21 cellular contexts compared by ENCODE assay signal in genomic region chr6:25709761-25710160, GRCh38. TPM values are rescaled to one million over a fixed set of nuclear protein-coding genes. Genes with fewer than 3 reads are reported as not detected.
A peak's percentile ranks its signal among the peaks of the same experiment; 100 is the strongest.
DNase-seq lines count a peak whose midpoint lies in the region; ATAC-seq, FAIRE-seq and TF ChIP-seq lines count a peak whose summit lies in the region.
"Had no signal": no experiment of that assay in that cellular context is flagged by ENCODE, and none has a peak within 500 bp of the region (broad histone marks: within the 10 kb centered on the region; RNA-seq: fewer than 3 reads in every experiment).

No MANE protein-coding gene starts in this region.

- intact Hi-C loops in K562 (cut with micrococcal nuclease) (loop anchor here (10.0 kb wide), 1 partner anchor 435 kb away; the partner anchor contains the start of gene CARMIL1), head of caudate nucleus (cut with DNase I) (no loop called here)

- H3K4ac ChIP-seq in H9 (ENCODE audit: low read depth, low read length) = no peak overlapping the region
- no peak overlapping the region for H3K4ac ChIP-seq in mesendoderm (ENCODE audit: low read depth, low read length)

- no TSS peak for BruUV-seq in K562 (replicated peaks; lab: Mats Ljungman, UMichigan)

- H3K9me3 Mint-ChIP-seq in GM23338 = no peaks in the 10 kb centered on the region
- no peaks in the 10 kb centered on the region for H3K9me3 Mint-ChIP-seq in H9
- H3K9me3 Mint-ChIP-seq: CD4-positive, alpha-beta T cell had no signal

- no peaks in the 10 kb centered on the region for H3K9me1 ChIP-seq in K562 (ENCODE audit: control insufficient read depth, insufficient read depth, low read length)

- H3K23ac ChIP-seq in H9 (ENCODE audit: insufficient read length, low read depth, low read length) = no peak overlapping the region
- no peak overlapping the region for H3K23ac ChIP-seq in mesendoderm (ENCODE audit: low read length)

- H3K9ac ChIP-seq in H9 (ENCODE audit: extremely low read depth, insufficient read length, low read length) = no peak overlapping the region
- H3K9ac ChIP-seq in K562 (ENCODE audit: insufficient read depth in 1 of 2, low read depth in 2 of 2, low read length in 2 of 2) = no peak overlapping the region
- H3K9ac ChIP-seq in mesendoderm (ENCODE audit: low read length) = no peak overlapping the region
- H3K9ac ChIP-seq: KMS-11 had no signal

- H2AK5ac ChIP-seq in H9 (ENCODE audit: insufficient read length, low read length) = no peak overlapping the region
- no peak overlapping the region for H2AK5ac ChIP-seq in mesendoderm (ENCODE audit: low read length)

- no peak overlapping the region for H2BK12ac ChIP-seq in H9 (ENCODE audit: insufficient read length, low read depth, low read length)

- no CpG with 5 or more reads among the region's 10 CpGs for WGBS in H9 (ENCODE audit: extremely low coverage, insufficient read length, low lambda C conversion rate)
- WGBS in K562 (ENCODE audit: insufficient coverage, low coverage, missing lambda C conversion rate) = 16% methylated on average over 10 of the region's 10 CpGs
- WGBS in mesendoderm (ENCODE audit: extremely low coverage, insufficient coverage, low lambda C conversion rate) = no CpG with 5 or more reads among the region's 10 CpGs

- no peak overlapping the region for H3K14ac ChIP-seq in H9 (ENCODE audit: insufficient read depth, low read length)

- H4K5ac ChIP-seq in H9 (ENCODE audit: insufficient read length, low read depth, low read length) (no peak overlapping the region), mesendoderm (ENCODE audit: low read length) (no peak overlapping the region)

- H3K4me3 ChIP-seq in GM23338 (no peak overlapping the region), K562 (no peak overlapping the region), mesendoderm (ENCODE audit: low read length) (no peak overlapping the region), BE2C (ENCODE audit: low read depth, low read length) (no peak overlapping the region)

- H3K36me3 Mint-ChIP-seq in GM23338 (ENCODE audit: low read depth) = no peaks in the 10 kb centered on the region
- no peaks in the 10 kb centered on the region for H3K36me3 Mint-ChIP-seq in H9 (ENCODE audit: insufficient read depth in 1 of 3, low read depth in 3 of 3)

- H3K4me3 Mint-ChIP-seq in GM23338 = no peak overlapping the region
- no peak overlapping the region for H3K4me3 Mint-ChIP-seq in H9
- H3K4me3 Mint-ChIP-seq: CD4-positive, alpha-beta T cell; HFFc6 had no signal

- ATAC-seq in GM23338 (peak; percentile 85), K562 (peak; percentile 81)
- ATAC-seq: HCT116 had no signal

- DNase-seq in GM23338 (ENCODE audit: low spot score) = peak; percentile 57
- DNase-seq in H9 = no peak
- DNase-seq in K562 (ENCODE audit: extremely low read depth in 1 of 4, low spot score in 3 of 4) = no peak
- peak; percentile 16 for DNase-seq in mesendoderm
- no peak for DNase-seq in 8988T
- no peak for DNase-seq in head of caudate nucleus
- DNase-seq in BE2C = no peak
- DNase-seq: ACHN; Caco-2; CD4-positive, alpha-beta T cell; HFFc6 had no signal

- no peak overlapping the region for H3K27ac ChIP-seq in GM23338 (ENCODE audit: low read depth)
- no peak overlapping the region for H3K27ac ChIP-seq in H9 (ENCODE audit: insufficient read length, low read depth, low read length)
- H3K27ac ChIP-seq in K562 (ENCODE audit: extremely low read depth, low read depth, low read length) = no peak overlapping the region
- H3K27ac ChIP-seq in mesendoderm (ENCODE audit: low read depth, low read length) = no peak overlapping the region
- H3K27ac ChIP-seq: C4-2B, KMS-11 had no signal

- H2BK15ac ChIP-seq in H9 (ENCODE audit: low read depth, low read length) = no peak overlapping the region
- H2BK15ac ChIP-seq in mesendoderm (replicated peaks; ENCODE audit: low read depth) = no peak overlapping the region

- TF ChIP-seq RAD21 in K562 (CRISPR knock-in tag; conservative IDR thresholded peaks at IDR 0.05 in 1 of 2, IDR thresholded peaks at IDR 0.05 in 1 of 2) = no peak

- H2AFZ ChIP-seq in GM23338 (peak overlapping the region; percentile 14), H9 (ENCODE audit: low read length) (no peak overlapping the region), K562 (ENCODE audit: low read depth, low read length) (peak overlapping the region; percentile 68; the same call in 1 of the 2 replicates)

- H3K9me2 ChIP-seq in GM23338 (ENCODE audit: insufficient read depth) = no peaks in the 10 kb centered on the region

- H3K27ac Mint-ChIP-seq in GM23338 (no peak overlapping the region), H9 (no peak overlapping the region)
- H3K27ac Mint-ChIP-seq: CD4-positive, alpha-beta T cell; HFFc6 had no signal

- H4K91ac ChIP-seq in H9 (ENCODE audit: insufficient read length, low read depth, low read length) = no peak overlapping the region

- no peak for TF ChIP-seq POLR2A in K562 (conservative IDR thresholded peaks at IDR 0.05)

- no peak overlapping the region for H3T11ph ChIP-seq in H9 (ENCODE audit: low read length)

- H2BK120ac ChIP-seq in H9 (ENCODE audit: low read depth, low read length, poor library complexity, severe bottlenecking) = no peak overlapping the region
- no peak overlapping the region for H2BK120ac ChIP-seq in mesendoderm (ENCODE audit: low read depth, low read length)

- H3K27me3 ChIP-seq in GM23338 (ENCODE audit: insufficient read depth) (no peaks in the 10 kb centered on the region), H9 (ENCODE audit: insufficient read depth, low read length) (no peaks in the 10 kb centered on the region), K562 (ENCODE audit: control insufficient read depth in 2 of 2, insufficient read depth in 2 of 2, low read length in 2 of 2) (peaks cover 3 to 13% of the 10 kb centered on the region in 2 experiments), mesendoderm (ENCODE audit: insufficient read depth, low read length, poor library complexity) (no peaks in the 10 kb centered on the region), BE2C (no peaks in the 10 kb centered on the region)

- H3K79me1 ChIP-seq in H9 (ENCODE audit: insufficient read depth, low read depth, low read length, poor library complexity, severe bottlenecking) (no peaks in the 10 kb centered on the region), mesendoderm (ENCODE audit: low read length) (no peaks in the 10 kb centered on the region)

- H2BK5ac ChIP-seq in H9 (ENCODE audit: insufficient read length, low read length) (no peak overlapping the region), mesendoderm (ENCODE audit: low read length) (no peak overlapping the region)

- H3K27me3 Mint-ChIP-seq in GM23338 (ENCODE audit: insufficient read depth, low read depth, poor library complexity) = no peaks in the 10 kb centered on the region
- peaks cover 1% of the 10 kb centered on the region; the same call in 1 of the 2 replicates for H3K27me3 Mint-ChIP-seq in H9 (ENCODE audit: low read depth)

- H3K4me2 ChIP-seq in GM23338 (no peak overlapping the region), H9 (ENCODE audit: insufficient read depth, insufficient read length, low read length) (no peak overlapping the region), K562 (ENCODE audit: insufficient read depth, low read length) (no peak overlapping the region; the same call in 1 of the 2 replicates), mesendoderm (ENCODE audit: low read length) (no peak overlapping the region)
- H3K4me2 ChIP-seq: KMS-11 had no signal

- no peak overlapping the region for H2BK20ac ChIP-seq in H9 (ENCODE audit: low read depth, low read length, poor library complexity, severe bottlenecking)

- no peak overlapping the region for H4K8ac ChIP-seq in H9 (replicated peaks; ENCODE audit: insufficient read length, low read depth, low read length)
- no peak overlapping the region for H4K8ac ChIP-seq in mesendoderm (ENCODE audit: low read depth, low read length)

- no peak for TF ChIP-seq EP300 in K562 (IDR thresholded peaks at IDR 0.05; ENCODE audit: low read length)

- H3K4me1 ChIP-seq in GM23338 (ENCODE audit: insufficient read depth) = no peaks in the 10 kb centered on the region
- no peaks in the 10 kb centered on the region for H3K4me1 ChIP-seq in H9 (ENCODE audit: insufficient read depth, low read length)
- no peaks in the 10 kb centered on the region for H3K4me1 ChIP-seq in K562 (replicated peaks in 1 of 2; ENCODE audit: control insufficient read depth in 2 of 2, insufficient read depth in 2 of 2, low read length in 2 of 2)
- no peaks in the 10 kb centered on the region for H3K4me1 ChIP-seq in mesendoderm (ENCODE audit: control insufficient read depth, low read depth, low read length)
- peaks cover 6% of the 10 kb centered on the region; the same call in 1 of the 2 replicates for H3K4me1 ChIP-seq in BE2C
- H3K4me1 ChIP-seq: Caco-2 had no signal

- in situ Hi-C loops in K562 (cut with MboI) = no loop called here

- H3K79me2 ChIP-seq in GM23338 (replicated peaks; ENCODE audit: insufficient read depth) (no peaks in the 10 kb centered on the region), H9 (ENCODE audit: insufficient read depth, low read length) (no peaks in the 10 kb centered on the region), K562 (ENCODE audit: control insufficient read depth, insufficient read depth, low read length) (no peaks in the 10 kb centered on the region), mesendoderm (ENCODE audit: control insufficient read depth, insufficient read depth, low read length) (no peaks in the 10 kb centered on the region)

- POLR2A ChIA-PET in K562 (lab: Yijun Ruan, JAX) = interaction anchor here (0.7 to 1.7 kb wide), 3 partner anchors 14 to 272 kb away, joined by 3 read pairs; no protein-coding TSS in a partner anchor

- H4K20me1 ChIP-seq in GM23338 (replicated peaks; ENCODE audit: insufficient read depth) (no peaks in the 10 kb centered on the region), H9 (ENCODE audit: control insufficient read depth, insufficient read depth, insufficient read length) (no peaks in the 10 kb centered on the region), K562 (replicated peaks; ENCODE audit: control insufficient read depth, insufficient read depth, low read length) (no peaks in the 10 kb centered on the region)

- H3K9me3 ChIP-seq in H9 (ENCODE audit: control insufficient read depth, low read depth, low read length) (no peaks in the 10 kb centered on the region), K562 (replicated peaks; ENCODE audit: control insufficient read depth, insufficient read depth, low read depth, low read length) (no peaks in the 10 kb centered on the region), BE2C (0 out of 2 replicates have a peak, but pooled peaks cover 2% of the 10 kb centered on the region)
- H3K9me3 ChIP-seq: Caco-2 had no signal

- peak; percentile 42 for FAIRE-seq in K562 (lab: Jason Lieb, UNC)
- FAIRE-seq: A204.1, D721Med, G401.6, GM12892, GM18507 had no signal

- H3K36me3 ChIP-seq in GM23338 (ENCODE audit: insufficient read depth) (no peaks in the 10 kb centered on the region), K562 (ENCODE audit: control insufficient read depth, insufficient read depth, low read length) (no peaks in the 10 kb centered on the region), mesendoderm (ENCODE audit: control insufficient read depth, insufficient read depth, low read length) (no peaks in the 10 kb centered on the region), BE2C (no peaks in the 10 kb centered on the region)

- H3K56ac ChIP-seq in H9 (ENCODE audit: insufficient read length, low read depth, low read length) (no peak overlapping the region), mesendoderm (ENCODE audit: low read length) (no peak overlapping the region)

- H3K18ac ChIP-seq in H9 (ENCODE audit: insufficient read length, low read depth, low read length) = no peak overlapping the region
- H3K18ac ChIP-seq in mesendoderm (ENCODE audit: low read length) = no peak overlapping the region

- no peaks in the 10 kb centered on the region for H3F3A ChIP-seq in GM23338 (replicated peaks; ENCODE audit: low read depth)

- TF ChIP-seq CTCF in GM23338 (conservative IDR thresholded peaks at IDR 0.05; ENCODE audit: low read depth in 2 of 2) = peak in 1 of 2 experiments; percentile 30; a peak in 1 of 4 replicates
- TF ChIP-seq CTCF in H9 (conservative IDR thresholded peaks at IDR 0.05) = peak; percentile 41; the same call in 2 of the 3 replicates
- peak in 2 of 3 experiments; percentile 12 to 37; a peak in 1 of 6 replicates for TF ChIP-seq CTCF in K562 (IDR thresholded peaks at IDR 0.05 in 2 of 3, conservative IDR thresholded peaks at IDR 0.05 in 1 of 3; ENCODE audit: insufficient read depth in 2 of 3, low read depth in 1 of 3, low read length in 3 of 3)
- TF ChIP-seq CTCF in BE2C (IDR thresholded peaks at IDR 0.05; ENCODE audit: low read depth, low read length) = no peak

- H3K23me2 ChIP-seq in H9 (ENCODE audit: insufficient read length, low read depth, low read length, poor library complexity, severe bottlenecking) = no peaks in the 10 kb centered on the region

- CTCF ChIA-PET in K562 (lab: Yijun Ruan, JAX; ENCODE audit: low intra/inter-chr PET ratio) = no interaction called here

- H3K4me1 Mint-ChIP-seq in GM23338 = no peaks in the 10 kb centered on the region
- no peaks in the 10 kb centered on the region for H3K4me1 Mint-ChIP-seq in H9

RNA-seq across cellular contexts. Expression of gene SLC17A4, which starts 44.8 kb away (rescaled TPM):
- total RNA-seq in GM23338 (2014; rRNA removed; shearing (Covaris generic)) = not detected in 2 replicates
- polyA plus RNA-seq in GM23338 (2016; fragmentation: Nextera tagmentation; extraction: Ambion mirVana) (not detected in 2 replicates), K562 (2011; rRNA removed) (not detected in 2 replicates), K562 (2014; fragmentation: Illumina TruSeq; extraction: Trizol) (not detected in 2 replicates), K562 (2014; fragmentation: Nextera tagmentation; extraction: Ambion mirVana) (not detected), K562 (2014; rRNA removed) (not detected in 2 replicates)
- total RNA-seq in H9 (2021) (not detected in 2 replicates), K562 (2014; rRNA removed) (not detected in 2 replicates), K562 (2014; rRNA removed; fragmentation: Illumina TruSeq; extraction: Trizol) (not detected in 2 replicates), K562 (2015; rRNA removed; fragmentation: Illumina TruSeq; extraction: Trizol) (not detected in 2 replicates), K562 (2021) (not detected in 2 replicates)
- total RNA-seq in K562 (2011; cell fraction: chromatin; rRNA removed; ENCODE audit: low replicate concordance) = not detected in 2 replicates
- total RNA-seq in K562 (2011; cell fraction: nucleolus; rRNA removed) = not detected in 2 replicates
- total RNA-seq in K562 (2011; cell fraction: nucleoplasm; rRNA removed) = not detected in 2 replicates
- polyA plus RNA-seq in K562 (2011; cell fraction: cytosol; rRNA removed) = not detected in 2 replicates
- polyA plus RNA-seq in K562 (2011; cell fraction: nucleus; rRNA removed) = not detected in 2 replicates
- polyA plus RNA-seq in K562 (2012) = not detected in 2 replicates
- not detected in 2 replicates for polyA minus RNA-seq in K562 (2011; rRNA and poly(A)+ RNA removed)
- polyA minus RNA-seq in K562 (2011; cell fraction: cytosol; rRNA and poly(A)+ RNA removed) = not detected in 2 replicates
- polyA minus RNA-seq in K562 (2011; cell fraction: nucleus; rRNA and poly(A)+ RNA removed) = not detected in 2 replicates
- not detected for polyA plus RNA-seq in mesendoderm (2013, experiment 1 of 2)
- not detected for polyA plus RNA-seq in mesendoderm (2013, experiment 2 of 2)
- polyA plus RNA-seq in BE2C (2012; ENCODE audit: insufficient read depth, insufficient read length, low read depth) = not detected
- total RNA-seq: CD4-positive, alpha-beta T cell; H4; HFFc6 had no signal
- polyA plus RNA-seq: BJ had no signal

RNA-seq across cellular contexts. Expression of gene SCGN, which starts 57.7 kb away (rescaled TPM):
- not detected in 2 replicates for total RNA-seq in GM23338 (2014; rRNA removed; shearing (Covaris generic))
- polyA plus RNA-seq in GM23338 (2016; fragmentation: Nextera tagmentation; extraction: Ambion mirVana) = not detected in 2 replicates
- not detected in 2 replicates for total RNA-seq in H9 (2021)
- total RNA-seq in K562 (2011; cell fraction: chromatin; rRNA removed; ENCODE audit: low replicate concordance) = not detected in 2 replicates
- total RNA-seq in K562 (2011; cell fraction: nucleolus; rRNA removed) = not detected in 2 replicates
- total RNA-seq in K562 (2011; cell fraction: nucleoplasm; rRNA removed) = not detected in 2 replicates
- not detected in 2 replicates for total RNA-seq in K562 (2014; rRNA removed)
- total RNA-seq in K562 (2014; rRNA removed; fragmentation: Illumina TruSeq; extraction: Trizol) = not detected in 2 replicates
- total RNA-seq in K562 (2015; rRNA removed; fragmentation: Illumina TruSeq; extraction: Trizol) = not detected in 2 replicates
- total RNA-seq in K562 (2021) = not detected in 2 replicates
- 0.09 TPM in 1 of 2 replicates, not detected in the other for polyA plus RNA-seq in K562 (2011; rRNA removed)
- polyA plus RNA-seq in K562 (2011; cell fraction: cytosol; rRNA removed) = not detected in 2 replicates
- not detected in 2 replicates for polyA plus RNA-seq in K562 (2011; cell fraction: nucleus; rRNA removed)
- polyA plus RNA-seq in K562 (2012) = 0.11 TPM in 1 of 2 replicates, not detected in the other
- not detected in 2 replicates for polyA plus RNA-seq in K562 (2014; fragmentation: Illumina TruSeq; extraction: Trizol)
- not detected for polyA plus RNA-seq in K562 (2014; fragmentation: Nextera tagmentation; extraction: Ambion mirVana)
- polyA plus RNA-seq in K562 (2014; rRNA removed) = not detected in 2 replicates
- polyA minus RNA-seq in K562 (2011; rRNA and poly(A)+ RNA removed) = not detected in 2 replicates
- not detected in 2 replicates for polyA minus RNA-seq in K562 (2011; cell fraction: cytosol; rRNA and poly(A)+ RNA removed)
- not detected in 2 replicates for polyA minus RNA-seq in K562 (2011; cell fraction: nucleus; rRNA and poly(A)+ RNA removed)
- polyA plus RNA-seq in mesendoderm (2013, experiment 1 of 2) = not detected
- polyA plus RNA-seq in mesendoderm (2013, experiment 2 of 2) = not detected
- 0.51 TPM for polyA plus RNA-seq in BE2C (2012; ENCODE audit: insufficient read depth, insufficient read length, low read depth)
- total RNA-seq: CD4-positive, alpha-beta T cell; H4; HFFc6 had no signal
- polyA plus RNA-seq: BJ had no signal

Comparison
In these comparisons a context has a peak if more than half of its experiments do, and no peak if none do; other contexts are left out.
1. DNase-seq: peak in GM23338 (single experiment) and mesendoderm (single experiment); none in H9 (single experiment), K562 (0 of 4), 8988T (single experiment), head of caudate nucleus (0 of 42) and BE2C (single experiment).